8 cellular contexts compared by ENCODE assay signal in the genomic region with DNA sequence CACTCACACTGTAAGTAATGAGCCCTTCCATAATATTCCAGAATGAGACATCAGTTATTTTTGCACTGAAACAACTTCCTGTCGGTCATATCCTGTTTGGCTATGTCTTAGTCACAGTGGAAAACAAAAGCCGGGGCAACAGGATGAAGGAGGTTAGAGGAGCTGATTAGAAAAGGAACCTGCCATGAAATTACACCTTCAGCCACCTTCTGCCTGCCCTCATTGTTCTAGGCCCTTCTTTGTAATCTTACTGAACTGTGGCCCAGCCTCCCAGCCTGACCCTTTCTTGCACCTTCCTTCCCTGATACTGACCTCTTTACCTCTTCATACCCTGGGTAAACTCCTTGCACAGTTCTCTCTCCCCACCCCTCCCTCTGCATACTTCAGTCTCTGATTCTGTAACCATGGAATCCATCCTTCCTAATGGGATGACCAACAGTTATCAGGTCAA.
DNase-seq lines count a peak whose midpoint lies in the region; ATAC-seq and TF ChIP-seq lines count a peak whose summit lies in the region.

No MANE protein-coding gene starts in this region.

- H3K36me3 ChIP-seq in Caco-2 (ENCODE audit: control insufficient read depth, insufficient read depth, low read length), result no peaks in the 10 kb centered on the region
- H3K36me3 ChIP-seq in stomach, result peaks cover 0 to 20% (median 13%) of the 10 kb centered on the region in 4 donors

- CTCF ChIA-PET in Caco-2 (lab: Charles Lee), result no interaction called here

- no peak for TF ChIP-seq POLR2A in stomach (IDR thresholded peaks at IDR 0.05)

- no peak for ATAC-seq in HG03135 (IDR thresholded peaks at IDR 0.05; ENCODE audit: unreplicated experiment)

- H3K27me3 Mint-ChIP-seq in Caco-2 (ENCODE audit: insufficient read depth, unreplicated experiment), result no peaks in the 10 kb centered on the region
- no peaks in the 10 kb centered on the region for H3K27me3 Mint-ChIP-seq in activated naive CD8-positive, alpha-beta T cell treated with anti-CD3 and anti-CD28 coated beads for 36 hours

- H3K36me3 Mint-ChIP-seq in Caco-2 (ENCODE audit: insufficient read depth, unreplicated experiment), result peaks cover 69% of the 10 kb centered on the region
- peaks cover 38% of the 10 kb centered on the region for H3K36me3 Mint-ChIP-seq in activated naive CD8-positive, alpha-beta T cell treated with anti-CD3 and anti-CD28 coated beads for 36 hours

- no peak for DNase-seq in Caco-2
- peak; percentile 85 for DNase-seq in M059J (ENCODE audit: low read depth)
- peak; percentile 38 for DNase-seq in activated naive CD8-positive, alpha-beta T cell treated with anti-CD3 and anti-CD28 coated beads for 36 hours
- DNase-seq in hepatic stellate cell (ENCODE audit: low spot score), result peak; percentile 49
- DNase-seq in stomach, result no peak
- no peak for DNase-seq in NCI-H510A treated with DMSO at 0.1 percent for 48 hours (lab: John Stamatoyannopoulos, UW)
- no peak for DNase-seq in occipital lobe (lab: John Stamatoyannopoulos, UW)

- POLR2A ChIA-PET in Caco-2 (lab: Charles Lee), result no interaction called here

- H3K4me1 Mint-ChIP-seq in Caco-2 (ENCODE audit: low read depth, unreplicated experiment), result peaks cover 8% of the 10 kb centered on the region
- peaks cover 37% of the 10 kb centered on the region for H3K4me1 Mint-ChIP-seq in activated naive CD8-positive, alpha-beta T cell treated with anti-CD3 and anti-CD28 coated beads for 36 hours

- 18 to 42% (median 26%) methylated on average over 2 of the region's 2 CpGs for WGBS in stomach, 5 donors

- no peak for TF ChIP-seq CTCF in Caco-2 (IDR thresholded peaks at IDR 0.05; ENCODE audit: insufficient read depth in 1 of 2, low read depth in 1 of 2, low read length in 1 of 2, severe bottlenecking in 1 of 2, unreplicated experiment in 1 of 2)
- no peak for TF ChIP-seq CTCF in stomach (IDR thresholded peaks at IDR 0.05)

- H3K27me3 ChIP-seq in Caco-2 (replicated peaks; ENCODE audit: control insufficient read depth, insufficient read depth, low read length) (no peaks in the 10 kb centered on the region), stomach (no peaks in the 10 kb centered on the region)

- H3K4me3 ChIP-seq in Caco-2 (ENCODE audit: low read depth, low read length) (no peak overlapping the region), stomach (no peak overlapping the region)

- intact Hi-C loops in Caco-2 (cut with micrococcal nuclease; ENCODE audit: unreplicated experiment), result no loop called here
- intact Hi-C loops in stomach (cut with DNase I; ENCODE audit: low total_unique reads), result no loop called here

- peak overlapping the region in 3 of 5 donors; percentile 16 to 52 (median 29) for H3K27ac ChIP-seq in stomach

- H3K4me3 Mint-ChIP-seq in Caco-2 (ENCODE audit: unreplicated experiment), result no peak overlapping the region
- H3K4me3 Mint-ChIP-seq in activated naive CD8-positive, alpha-beta T cell treated with anti-CD3 and anti-CD28 coated beads for 36 hours, result peak overlapping the region; percentile 5

- TF ChIP-seq EP300 in stomach (IDR thresholded peaks at IDR 0.05), result no peak

- no peaks in the 10 kb centered on the region for H3K9me3 Mint-ChIP-seq in Caco-2 (ENCODE audit: unreplicated experiment)
- no peaks in the 10 kb centered on the region for H3K9me3 Mint-ChIP-seq in activated naive CD8-positive, alpha-beta T cell treated with anti-CD3 and anti-CD28 coated beads for 36 hours

- BruUV-seq in Caco-2 (replicated peaks; lab: Mats Ljungman, UMichigan), result no TSS peak

- peak overlapping the region; percentile 48 for H3K27ac Mint-ChIP-seq in Caco-2 (ENCODE audit: unreplicated experiment)
- peak overlapping the region; percentile 93 for H3K27ac Mint-ChIP-seq in activated naive CD8-positive, alpha-beta T cell treated with anti-CD3 and anti-CD28 coated beads for 36 hours

- H3K4me1 ChIP-seq in Caco-2, result 0 out of 2 replicates have a peak, but pooled peaks cover 5% of the 10 kb centered on the region
- H3K4me1 ChIP-seq in stomach, result no peaks in the 10 kb centered on the region

- H3K9me3 ChIP-seq in Caco-2 (no peaks in the 10 kb centered on the region), stomach (no peaks in the 10 kb centered on the region)

Comparison
In these comparisons a context has a peak if more than half of its experiments do, and no peak if none do; other contexts are left out.
1. DNase-seq: peak in M059J (single experiment), activated naive CD8-positive, alpha-beta T cell treated with anti-CD3 and anti-CD28 coated beads for 36 hours (single experiment) and hepatic stellate cell (single experiment); none in Caco-2 (0 of 2), stomach (single experiment), NCI-H510A treated with DMSO at 0.1 percent for 48 hours (single experiment) and occipital lobe (single experiment).